In the genomic region with DNA sequence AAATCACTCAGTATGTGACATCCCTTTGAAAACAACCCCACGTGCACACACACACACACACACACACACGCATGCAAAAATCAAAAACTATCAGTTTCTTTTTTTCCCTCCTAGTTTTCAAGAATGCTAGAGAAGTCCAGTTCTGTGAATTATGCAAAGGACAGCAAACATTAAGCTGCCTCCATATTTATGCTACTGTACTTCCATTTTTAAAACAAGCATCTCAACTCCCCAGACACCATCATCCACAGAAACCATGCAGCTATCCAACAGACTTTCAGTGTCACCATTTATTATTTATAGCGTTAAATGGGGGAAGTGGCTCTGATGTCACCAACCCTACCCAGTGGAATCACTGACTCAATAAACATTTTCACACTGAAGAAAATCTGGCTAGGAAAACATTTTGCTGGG, we compare ENCODE assay signal across 9 cellular contexts. TPM values are rescaled to one million over a fixed set of nuclear protein-coding genes. Genes with fewer than 3 reads are reported as not detected.
A peak's percentile ranks its signal among the peaks of the same experiment; 100 is the strongest.
DNase-seq lines count a peak whose midpoint lies in the region; ATAC-seq and TF ChIP-seq lines count a peak whose summit lies in the region.
"Had no signal": no experiment of that assay in that cellular context is flagged by ENCODE, and none has a peak within 500 bp of the region (broad histone marks: within the 10 kb centered on the region; RNA-seq: fewer than 3 reads in every experiment).

No MANE protein-coding gene starts in this region.

- H3K9me3 ChIP-seq in AG04450 (ENCODE audit: control insufficient read depth, insufficient read depth, low read length) (peaks cover 3% of the 10 kb centered on the region; the same call in 1 of the 2 replicates), HUES6 (ENCODE audit: control insufficient read depth, insufficient read depth, low read depth, low read length) (no peaks in the 10 kb centered on the region), iPS DF 6.9 (ENCODE audit: control insufficient read depth, insufficient read depth, low read length) (no peaks in the 10 kb centered on the region)
- H3K9me3 ChIP-seq: mucosa of descending colon had no signal

- H3K27ac ChIP-seq in AG04450 (ENCODE audit: low read depth, low read length): no peak overlapping the region
- no peak overlapping the region for H3K27ac ChIP-seq in HUES6 (ENCODE audit: low read depth, low read length)
- H3K27ac ChIP-seq in iPS DF 6.9 (ENCODE audit: low read length): no peak overlapping the region

- H3K4me1 Mint-ChIP-seq in activated T-helper 1 cell treated with anti-CD3 and anti-CD28 coated beads, Interleukin-12 subunit alpha, Interleukin-12 subunit beta, Interleukin-2, Interleukin-4 antibody, amounts not matched to agents 30 ng/mL and 10 ng/mL and 1 ng/mL, durations not matched to agents 14 hours and 24 hours and 36 hours (ENCODE audit: low read depth): peaks cover 72% of the 10 kb centered on the region

- TF ChIP-seq CTCF in AG04450 (IDR thresholded peaks at IDR 0.05; ENCODE audit: low read depth, low read length): no peak

- POLR2A ChIA-PET in AG04450 (lab: Yijun Ruan, JAX): no interaction called here

- intact Hi-C loops in activated T-helper 1 cell treated with anti-CD3 and anti-CD28 coated beads, Interleukin-12 subunit alpha, Interleukin-12 subunit beta, Interleukin-2, Interleukin-4 antibody, amounts not matched to agents 30 ng/mL and 10 ng/mL and 1 ng/mL, durations not matched to agents 14 hours and 24 hours and 36 hours (cut with micrococcal nuclease): loop anchor here (1.0 to 10.0 kb wide), 5 partner anchors 20 to 1882 kb away; a partner anchor contains a TSS
- intact Hi-C loops in posterior cingulate gyrus (cut with DNase I): loop anchor here (5.0 to 10.0 kb wide), 2 partner anchors 93 to 610 kb away; no protein-coding TSS in a partner anchor

- H3K27me3 ChIP-seq in AG04450 (ENCODE audit: control insufficient read depth, insufficient read depth, low read length) (no peaks in the 10 kb centered on the region), HUES6 (ENCODE audit: control insufficient read depth, insufficient read depth, low read length) (no peaks in the 10 kb centered on the region), iPS DF 6.9 (ENCODE audit: control insufficient read depth, insufficient read depth, low read length) (no peaks in the 10 kb centered on the region)

- H3K27ac Mint-ChIP-seq in activated T-helper 1 cell treated with anti-CD3 and anti-CD28 coated beads, Interleukin-12 subunit alpha, Interleukin-12 subunit beta, Interleukin-2, Interleukin-4 antibody, amounts not matched to agents 30 ng/mL and 10 ng/mL and 1 ng/mL, durations not matched to agents 14 hours and 24 hours and 36 hours: peak overlapping the region; percentile 95

- peak overlapping the region; percentile 95 for H3K9ac ChIP-seq in HUES6 (ENCODE audit: low read length)

- WGBS in iPS DF 6.9 (ENCODE audit: insufficient coverage, insufficient read length): no CpG with 5 or more reads among the region's 3 CpGs

- CTCF ChIA-PET in AG04450 (lab: Charles Lee): interaction anchor here (0.7 to 7.3 kb wide), 4 partner anchors 10 to 94 kb away, joined by 3 to 59 read pairs (median 4); no protein-coding TSS in a partner anchor

- DNase-seq in AG04450 (ENCODE audit: low read depth, low spot score) (no peak), iPS DF 6.9 (ENCODE audit: low read depth, low spot score) (no peak), inferior parietal cortex (ENCODE audit: extremely low spot score) (no peak), posterior cingulate gyrus (no peak)
- DNase-seq in activated T-helper 1 cell treated with anti-CD3 and anti-CD28 coated beads, Interleukin-12 subunit alpha, Interleukin-12 subunit beta, Interleukin-2, Interleukin-4 antibody, amounts not matched to agents 30 ng/mL and 10 ng/mL and 1 ng/mL, durations not matched to agents 14 hours and 24 hours and 36 hours (ENCODE audit: low spot score): no peak
- peak; percentile 17 for DNase-seq in stimulated activated naive CD4-positive, alpha-beta T cell treated with Interleukin-2 at 50 U/mL for 16 hours (lab: John Stamatoyannopoulos, UW)

- ATAC-seq in GM21619 (IDR thresholded peaks at IDR 0.05; ENCODE audit: unreplicated experiment): no peak

- H3K4me3 Mint-ChIP-seq in activated T-helper 1 cell treated with anti-CD3 and anti-CD28 coated beads, Interleukin-12 subunit alpha, Interleukin-12 subunit beta, Interleukin-2, Interleukin-4 antibody, amounts not matched to agents 30 ng/mL and 10 ng/mL and 1 ng/mL, durations not matched to agents 14 hours and 24 hours and 36 hours: peak overlapping the region; percentile 95

- H3K36me3 ChIP-seq in HUES6 (ENCODE audit: control insufficient read depth, insufficient read depth, low read length): no peaks in the 10 kb centered on the region
- H3K36me3 ChIP-seq in iPS DF 6.9 (ENCODE audit: control insufficient read depth, insufficient read depth, low read length): no peaks in the 10 kb centered on the region

- peak overlapping the region; percentile 95 for H3K4me3 ChIP-seq in AG04450 (ENCODE audit: low read depth, low read length)
- peak overlapping the region; percentile 83 for H3K4me3 ChIP-seq in HUES6 (ENCODE audit: low read depth, low read length)
- peak overlapping the region; percentile 75; the same call in 1 of the 2 replicates for H3K4me3 ChIP-seq in iPS DF 6.9 (ENCODE audit: low read length)

- no peaks in the 10 kb centered on the region for H3K9me3 Mint-ChIP-seq in activated T-helper 1 cell treated with anti-CD3 and anti-CD28 coated beads, Interleukin-12 subunit alpha, Interleukin-12 subunit beta, Interleukin-2, Interleukin-4 antibody, amounts not matched to agents 30 ng/mL and 10 ng/mL and 1 ng/mL, durations not matched to agents 14 hours and 24 hours and 36 hours

- peaks cover 24% of the 10 kb centered on the region for H3K36me3 Mint-ChIP-seq in activated T-helper 1 cell treated with anti-CD3 and anti-CD28 coated beads, Interleukin-12 subunit alpha, Interleukin-12 subunit beta, Interleukin-2, Interleukin-4 antibody, amounts not matched to agents 30 ng/mL and 10 ng/mL and 1 ng/mL, durations not matched to agents 14 hours and 24 hours and 36 hours (ENCODE audit: low read depth)

- H3K4me1 ChIP-seq in HUES6 (ENCODE audit: control insufficient read depth, insufficient read depth, low read length) (peaks cover 61% of the 10 kb centered on the region), iPS DF 6.9 (ENCODE audit: control insufficient read depth, insufficient read depth, low read length) (peaks cover 2% of the 10 kb centered on the region; the same call in 1 of the 2 replicates)

- no peaks in the 10 kb centered on the region for H3K27me3 Mint-ChIP-seq in activated T-helper 1 cell treated with anti-CD3 and anti-CD28 coated beads, Interleukin-12 subunit alpha, Interleukin-12 subunit beta, Interleukin-2, Interleukin-4 antibody, amounts not matched to agents 30 ng/mL and 10 ng/mL and 1 ng/mL, durations not matched to agents 14 hours and 24 hours and 36 hours (ENCODE audit: insufficient read depth)

RNA-seq across cellular contexts. Expression of a gene that starts 1.6 kb away (rescaled TPM):
- polyA plus RNA-seq in AG04450 (2011; rRNA removed): 68.1 and 77.1 TPM in 2 replicates
- polyA minus RNA-seq in AG04450 (2011; rRNA and poly(A)+ RNA removed): 113 and 115 TPM in 2 replicates
- total RNA-seq in activated T-helper 1 cell treated with anti-CD3 and anti-CD28 coated beads, Interleukin-12 subunit alpha, Interleukin-12 subunit beta, Interleukin-2, Interleukin-4 antibody, amounts not matched to agents 30 ng/mL and 10 ng/mL and 1 ng/mL, durations not matched to agents 14 hours and 24 hours and 36 hours: 55.6 and 57.9 TPM in 2 replicates
